Comparison of ENCODE assay signal across 8 cellular contexts in genomic region chr13:21059641-21060040, GRCh38. TPM values are rescaled to one million over a fixed set of nuclear protein-coding genes. Genes with fewer than 3 reads are reported as not detected.
DNase-seq lines count a peak whose midpoint lies in the region; ATAC-seq and TF ChIP-seq lines count a peak whose summit lies in the region.
"Not testable (repeated sequence)": the region's sequence is repeated elsewhere in the genome, so short reads cannot be mapped to it uniquely, and the experiment has no call there.

No MANE protein-coding gene starts in this region.

- H3K4me1 ChIP-seq in GM23338 (ENCODE audit: insufficient read depth) (peaks cover 42% of the 10 kb centered on the region), adipocyte (ENCODE audit: control insufficient read depth, insufficient read depth, low read length) (peaks cover 46% of the 10 kb centered on the region), uterus (peaks cover 3 to 22% of the 10 kb centered on the region in 2 donors)
- H3K4me1 ChIP-seq in endodermal cell (ENCODE audit: control insufficient read depth, insufficient read depth, low read length); iPS-15b (ENCODE audit: control insufficient read depth, insufficient read depth, low read length); naive thymus-derived CD4-positive, alpha-beta T cell (ENCODE audit: control insufficient read depth in 2 of 2, insufficient read depth in 2 of 2, low read length in 2 of 2): not testable (repeated sequence)

- H3K9me3 ChIP-seq in adipocyte (ENCODE audit: control insufficient read depth, low read length); endodermal cell (ENCODE audit: control insufficient read depth, low read length); iPS-15b (ENCODE audit: control insufficient read depth, insufficient read depth, low read length); naive thymus-derived CD4-positive, alpha-beta T cell (ENCODE audit: control insufficient read depth in 2 of 3, low read length in 3 of 3); uterus: not testable (repeated sequence)

- peak overlapping the region; percentile 95 for H3K9ac ChIP-seq in adipocyte (ENCODE audit: low read length)
- peak overlapping the region; percentile 100 for H3K9ac ChIP-seq in endodermal cell (ENCODE audit: extremely low read depth, low read length, poor library complexity, severe bottlenecking)
- not testable (repeated sequence) for H3K9ac ChIP-seq in iPS-15b (ENCODE audit: low read depth, low read length)

- not testable (repeated sequence) for DNase-seq in GM23338 (ENCODE audit: low spot score); T-cell; adipocyte (ENCODE audit: low read depth); endodermal cell; naive thymus-derived CD4-positive, alpha-beta T cell; skeletal muscle cell (ENCODE audit: low read depth); uterus

- H4K20me1 ChIP-seq in GM23338 (replicated peaks; ENCODE audit: insufficient read depth) = peaks cover 20% of the 10 kb centered on the region

- not testable (repeated sequence) for ATAC-seq in GM23338; T-cell (replicated peaks in 1 of 4); naive thymus-derived CD4-positive, alpha-beta T cell

- H3K4me2 ChIP-seq in GM23338 = peak overlapping the region; percentile 88

- not testable (repeated sequence) for H3K9me2 ChIP-seq in GM23338 (ENCODE audit: insufficient read depth)

- not testable (repeated sequence) for H3K27me3 ChIP-seq in GM23338 (ENCODE audit: insufficient read depth); adipocyte (replicated peaks; ENCODE audit: control insufficient read depth, insufficient read depth, low read length); endodermal cell (ENCODE audit: control insufficient read depth, insufficient read depth, low read length, poor library complexity, severe bottlenecking); iPS-15b (ENCODE audit: control insufficient read depth, insufficient read depth, low read length); naive thymus-derived CD4-positive, alpha-beta T cell (ENCODE audit: control insufficient read depth in 2 of 2, insufficient read depth in 2 of 2, low read length in 2 of 2); uterus

- peaks cover 14% of the 10 kb centered on the region; the same call in 2 of the 3 replicates for H3K36me3 Mint-ChIP-seq in GM23338 (ENCODE audit: low read depth)
- not testable (repeated sequence) for H3K36me3 Mint-ChIP-seq in T-cell; endodermal cell (ENCODE audit: low read depth); naive thymus-derived CD4-positive, alpha-beta T cell

- H3K4me3 Mint-ChIP-seq in GM23338 = peak overlapping the region; percentile 86
- H3K4me3 Mint-ChIP-seq in T-cell = peak overlapping the region; percentile 52 to 65 (median 59)
- H3K4me3 Mint-ChIP-seq in endodermal cell = peak overlapping the region; percentile 73
- H3K4me3 Mint-ChIP-seq in naive thymus-derived CD4-positive, alpha-beta T cell = peak overlapping the region; percentile 51 to 78 (median 66)

- POLR2A ChIA-PET in T-cell (lab: Charles Lee) = interaction anchor here in 1 of 2 donors (0.9 kb wide), 1 partner anchor 10 kb away, joined by 5 read pairs; no protein-coding TSS in a partner anchor
- POLR2A ChIA-PET in naive thymus-derived CD4-positive, alpha-beta T cell (lab: Charles Lee) = interaction anchor here (0.6 kb wide), 1 partner anchor 85 kb away, joined by 3 read pairs; no protein-coding TSS in a partner anchor

- not testable (repeated sequence) for H3K36me3 ChIP-seq in GM23338 (ENCODE audit: insufficient read depth); adipocyte (ENCODE audit: control insufficient read depth, insufficient read depth, low read length, severe bottlenecking); iPS-15b (ENCODE audit: control insufficient read depth, insufficient read depth, low read length); naive thymus-derived CD4-positive, alpha-beta T cell (ENCODE audit: control insufficient read depth in 2 of 3, insufficient read depth in 3 of 3, low read length in 3 of 3); uterus
- peaks cover 17% of the 10 kb centered on the region for H3K36me3 ChIP-seq in endodermal cell (ENCODE audit: control insufficient read depth, insufficient read depth, low read length)

- not testable (repeated sequence) for H3K27ac Mint-ChIP-seq in GM23338; T-cell; naive thymus-derived CD4-positive, alpha-beta T cell
- peak overlapping the region; percentile 80 for H3K27ac Mint-ChIP-seq in endodermal cell

- peak overlapping the region; percentile 84 for H3K4me3 ChIP-seq in GM23338
- H3K4me3 ChIP-seq in adipocyte (ENCODE audit: low read length) = peak overlapping the region; percentile 83
- H3K4me3 ChIP-seq in endodermal cell (ENCODE audit: low read length) = peak overlapping the region; percentile 80
- peak overlapping the region; percentile 85 for H3K4me3 ChIP-seq in iPS-15b (ENCODE audit: low read depth, low read length)
- H3K4me3 ChIP-seq in naive thymus-derived CD4-positive, alpha-beta T cell (ENCODE audit: low read length) = not testable (repeated sequence)
- peak overlapping the region; percentile 89 for H3K4me3 ChIP-seq in skeletal muscle cell (ENCODE audit: low read depth, low read length)
- peak overlapping the region; percentile 87 to 92 for H3K4me3 ChIP-seq in uterus

- intact Hi-C loops in naive thymus-derived CD4-positive, alpha-beta T cell (cut with micrococcal nuclease); uterus (cut with DNase I; ENCODE audit: low total_unique reads): not testable (repeated sequence)

- 94 to 95% methylated on average over 20 of the region's 20 CpGs for WGBS in endodermal cell (ENCODE audit: insufficient coverage in 1 of 2, insufficient read length in 1 of 2), 2 experiments

- CTCF ChIA-PET in T-cell (lab: Charles Lee); naive thymus-derived CD4-positive, alpha-beta T cell (lab: Charles Lee): not testable (repeated sequence)

- H3F3A ChIP-seq in GM23338 (replicated peaks; ENCODE audit: low read depth) = not testable (repeated sequence)

- TF ChIP-seq CTCF in GM23338 (conservative IDR thresholded peaks at IDR 0.05; ENCODE audit: low read depth in 2 of 2); endodermal cell (conservative IDR thresholded peaks at IDR 0.05); uterus (IDR thresholded peaks at IDR 0.05): not testable (repeated sequence)

- peaks cover 14% of the 10 kb centered on the region for H3K27me3 Mint-ChIP-seq in GM23338 (ENCODE audit: insufficient read depth, low read depth, poor library complexity)
- peaks cover 13 to 40% of the 10 kb centered on the region in 2 donors for H3K27me3 Mint-ChIP-seq in T-cell
- not testable (repeated sequence) for H3K27me3 Mint-ChIP-seq in endodermal cell (ENCODE audit: insufficient read depth)
- H3K27me3 Mint-ChIP-seq in naive thymus-derived CD4-positive, alpha-beta T cell = peaks cover 14 to 59% (median 27%) of the 10 kb centered on the region in 5 donors

- H2AFZ ChIP-seq in GM23338 = not testable (repeated sequence)

- H3K27ac ChIP-seq in GM23338 (ENCODE audit: low read depth) (peak overlapping the region; percentile 29; the same call in 1 of the 2 replicates), uterus (peak overlapping the region; percentile 100)
- H3K27ac ChIP-seq in endodermal cell (ENCODE audit: low read depth, low read length); naive thymus-derived CD4-positive, alpha-beta T cell (ENCODE audit: low read depth, low read length): not testable (repeated sequence)

- peaks cover 58% of the 10 kb centered on the region for H3K79me2 ChIP-seq in GM23338 (replicated peaks; ENCODE audit: insufficient read depth)

- TF ChIP-seq POLR2A in uterus (IDR thresholded peaks at IDR 0.05) = not testable (repeated sequence)

- H3K9me3 Mint-ChIP-seq in GM23338; T-cell; endodermal cell; naive thymus-derived CD4-positive, alpha-beta T cell: not testable (repeated sequence)

- H3K4me1 Mint-ChIP-seq in GM23338 = peaks cover 48% of the 10 kb centered on the region
- not testable (repeated sequence) for H3K4me1 Mint-ChIP-seq in T-cell; endodermal cell; naive thymus-derived CD4-positive, alpha-beta T cell

RNA-seq across cellular contexts. Expression of gene LATS2, which starts 1.7 kb away (rescaled TPM):
- 21.4 and 25.4 TPM in 2 replicates for total RNA-seq in GM23338 (2014; rRNA removed; shearing (Covaris generic))
- polyA plus RNA-seq in GM23338 (2016; fragmentation: Nextera tagmentation; extraction: Ambion mirVana) = 10.5 and 11.3 TPM in 2 replicates
- total RNA-seq in T-cell (1 to 10 TPM in 4 of 5 donors, under 1 TPM in 1; 0.88 to 4.2 (median 2.7) TPM), endodermal cell (10 to 100 TPM; 26.2 to 35.4 TPM), uterus (10 to 100 TPM in 3 of 4 donors, 1 to 10 TPM in 1; 8.5 to 32.5 (median 12.6) TPM)
- polyA plus RNA-seq in endodermal cell (2013, experiment 1 of 2) = 15.3 TPM
- 15.9 TPM for polyA plus RNA-seq in endodermal cell (2013, experiment 2 of 2)
- total RNA-seq in naive thymus-derived CD4-positive, alpha-beta T cell = 10 to 100 TPM in 1 of 5 experiments, 1 to 10 TPM in 4; 1.3 to 11.9 (median 2.3) TPM
- not detected for polyA plus RNA-seq in naive thymus-derived CD4-positive, alpha-beta T cell
